ENCODE assay signal across 12 cellular contexts in genomic region chr2:212249451-212249850, GRCh38.
DNase-seq lines count a peak whose midpoint lies in the region; ATAC-seq and TF ChIP-seq lines count a peak whose summit lies in the region.
"Had no signal": no experiment of that assay in that cellular context is flagged by ENCODE, and none has a peak within 500 bp of the region (broad histone marks: within the 10 kb centered on the region; RNA-seq: fewer than 3 reads in every experiment).

No MANE protein-coding gene starts in this region.

- H3K4me3 ChIP-seq in Panc1 (ENCODE audit: low read depth in 2 of 2, low read length in 2 of 2): no peak overlapping the region
- H3K4me3 ChIP-seq in fibroblast of villous mesenchyme (ENCODE audit: low read depth, low read length): no peak overlapping the region
- H3K4me3 ChIP-seq in tibial nerve: no peak overlapping the region

- H3K27me3 ChIP-seq in Panc1 (ENCODE audit: control insufficient read depth, insufficient read depth, low read length) (no peaks in the 10 kb centered on the region), tibial nerve (no peaks in the 10 kb centered on the region)

- H3K4me1 ChIP-seq in Panc1 (ENCODE audit: control insufficient read depth, insufficient read depth, low read length): no peaks in the 10 kb centered on the region
- no peaks in the 10 kb centered on the region for H3K4me1 ChIP-seq in tibial nerve

- CTCF ChIA-PET in Panc1 (lab: Charles Lee): interaction anchor here (1.2 kb wide), 1 partner anchor 504 kb away, joined by 4 read pairs; no protein-coding TSS in a partner anchor

- in situ Hi-C loops in Panc1 (cut with HindIII; ENCODE audit: low pct_unique_long_range_greater_than_20kb, low sequenced_read_pairs): no loop called here

- no peak for TF ChIP-seq POLR2A in tibial nerve (IDR thresholded peaks at IDR 0.05)

- TF ChIP-seq EP300 in tibial nerve (IDR thresholded peaks at IDR 0.05): no peak

- WGBS in tibial nerve, 2 donors: 38 to 52% methylated on average over 2 of the region's 2 CpGs

- H3K9me3 ChIP-seq in Panc1 (ENCODE audit: control insufficient read depth, insufficient read depth, low read depth, low read length) (no peaks in the 10 kb centered on the region), tibial nerve (no peaks in the 10 kb centered on the region)

- peak; percentile 13 for DNase-seq in A172 (ENCODE audit: low spot score)
- no peak for DNase-seq in GM10266 (ENCODE audit: extremely low spot score)
- DNase-seq in Panc1 (ENCODE audit: low read depth, low spot score): no peak
- DNase-seq in fibroblast of villous mesenchyme (ENCODE audit: low read depth): peak; percentile 0
- DNase-seq in NCI-H2196 (lab: John Stamatoyannopoulos, UW; ENCODE audit: unreplicated experiment): no peak
- no peak for DNase-seq in tibial nerve (ENCODE audit: low spot score in 2 of 2)
- DNase-seq in NCI-H2107 treated with DMSO at 0.1 percent for 48 hours (lab: John Stamatoyannopoulos, UW; ENCODE audit: unreplicated experiment): no peak
- no peak for DNase-seq in hepatic stellate cell (ENCODE audit: low spot score)
- DNase-seq: activated effector memory CD4-positive, alpha-beta T cell treated with anti-CD3 and anti-CD28 coated beads, Interleukin-2, amount 50 U/mL, for 16 hours; CD8-positive, alpha-beta T cell; stimulated activated CD4-positive, alpha-beta T cell treated with anti-CD3 and anti-CD28 coated beads, Interleukin-15, amount 100 ng/mL, for 24 hours; substantia nigra had no signal

- H3K27ac ChIP-seq in Panc1 (ENCODE audit: low read length) (no peak overlapping the region), tibial nerve (no peak overlapping the region)

- H3K36me3 ChIP-seq in Panc1 (ENCODE audit: control insufficient read depth, insufficient read depth, low read length): no peaks in the 10 kb centered on the region
- no peaks in the 10 kb centered on the region for H3K36me3 ChIP-seq in tibial nerve

- intact Hi-C loops in Panc1 (cut with micrococcal nuclease; ENCODE audit: unreplicated experiment): no loop called here

- BruUV-seq in Panc1 (replicated peaks; lab: Mats Ljungman, UMichigan): no TSS peak

- POLR2A ChIA-PET in Panc1 (lab: Charles Lee): no interaction called here

- TF ChIP-seq CTCF in GM10266 (IDR thresholded peaks at IDR 0.05; ENCODE audit: control insufficient read depth, insufficient read depth, low read depth, missing control alignments) (peak; percentile 19), Panc1 (IDR thresholded peaks at IDR 0.05) (peak; percentile 20; the same call in 1 of the 2 replicates), fibroblast of villous mesenchyme (IDR thresholded peaks at IDR 0.05; ENCODE audit: insufficient read depth, low read depth, low read length) (no peak), tibial nerve (IDR thresholded peaks at IDR 0.05) (no peak)

- ATAC-seq in Panc1: no peak
- ATAC-seq: CD8-positive, alpha-beta T cell had no signal

Comparison
In these comparisons a context has a peak if more than half of its experiments do, and no peak if none do; other contexts are left out.
1. DNase-seq: peak in A172 (single experiment) and fibroblast of villous mesenchyme (single experiment); none in GM10266 (single experiment), Panc1 (single experiment), NCI-H2196 (single experiment), tibial nerve (0 of 2), NCI-H2107 treated with DMSO at 0.1 percent for 48 hours (single experiment) and hepatic stellate cell (single experiment).
2. CTCF ChIP-seq: peak in GM10266 (single experiment) and Panc1 (single experiment); none in fibroblast of villous mesenchyme (single experiment) and tibial nerve (0 of 5).